8 cellular contexts compared by ENCODE assay signal in the genomic region with DNA sequence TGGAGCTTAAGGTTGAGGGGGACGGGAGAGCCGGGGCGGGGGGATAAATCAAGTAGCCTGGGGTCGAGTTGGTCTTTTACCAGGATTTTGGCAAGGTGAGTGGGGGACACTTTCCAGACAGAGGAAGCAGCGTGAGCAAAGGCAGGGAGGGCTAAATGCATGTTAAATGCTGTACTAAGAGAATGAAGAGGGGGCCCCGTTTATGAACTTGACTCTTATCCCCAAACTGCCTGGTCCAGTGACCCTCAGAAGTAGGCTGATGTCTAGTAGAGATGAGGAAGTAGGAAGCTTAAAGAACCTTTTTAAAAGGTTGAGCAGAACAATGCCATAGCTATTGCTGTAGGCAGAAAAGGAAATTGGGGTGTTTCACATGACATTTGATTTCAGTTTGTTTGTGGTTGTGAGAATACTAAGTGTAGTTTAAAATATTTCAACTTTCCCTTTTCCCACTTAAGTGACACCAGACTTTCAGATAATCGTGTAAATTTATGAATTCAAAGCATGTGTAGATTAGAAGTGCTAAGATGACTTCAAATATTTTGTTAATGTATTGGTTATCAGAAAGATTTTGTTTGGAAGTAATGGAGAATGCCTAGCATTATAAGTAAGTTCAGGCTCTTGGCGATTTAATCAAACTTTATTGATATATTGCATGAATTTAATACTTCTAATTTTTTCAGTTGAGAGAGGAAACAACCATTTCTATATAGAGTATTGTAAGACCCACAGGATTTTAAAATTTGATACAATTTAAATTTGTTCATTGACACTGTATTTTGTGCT. TPM values are rescaled to one million over a fixed set of nuclear protein-coding genes. Genes with fewer than 3 reads are reported as not detected.
A peak's percentile ranks its signal among the peaks of the same experiment; 100 is the strongest.
DNase-seq lines count a peak whose midpoint lies in the region; ATAC-seq and TF ChIP-seq lines count a peak whose summit lies in the region.

No MANE protein-coding gene starts in this region.

- H3K27me3 Mint-ChIP-seq in activated T-cell treated with anti-CD3 and anti-CD28 coated beads, Interleukin-2, amount 50 U/mL, for 24 hours, result no peaks in the 10 kb centered on the region

- CTCF ChIA-PET in RWPE1 (lab: Yijun Ruan, JAX), result interaction anchor here (0.6 to 1.2 kb wide), 2 partner anchors 114 to 124 kb away, joined by 3 to 4 read pairs; no protein-coding TSS in a partner anchor

- peak overlapping the region; percentile 97 for H3K4me3 Mint-ChIP-seq in activated T-cell treated with anti-CD3 and anti-CD28 coated beads, Interleukin-2, amount 50 U/mL, for 24 hours

- DNase-seq in activated T-cell treated with anti-CD3 and anti-CD28 coated beads, Interleukin-2, amount 50 U/mL, for 24 hours, result peak; percentile 43
- no peak for DNase-seq in activated T-cell treated with anti-CD3 and anti-CD28 coated beads for 4 hours
- peak; percentile 6 for DNase-seq in RWPE1 (ENCODE audit: low spot score)
- peak; percentile 24 for DNase-seq in choroid plexus epithelial cell (ENCODE audit: low read depth)
- peak in 2 of 3 donors; percentile 40 to 43 for DNase-seq in mucosa of descending colon
- no peak for DNase-seq in activated gamma-delta T cell (lab: John Stamatoyannopoulos, UW)
- DNase-seq in NCI-H2081 treated with DMSO at 0.1 percent for 48 hours (lab: John Stamatoyannopoulos, UW), result no peak

- no peaks in the 10 kb centered on the region for H3K9me3 ChIP-seq in mucosa of descending colon

- TF ChIP-seq CTCF in RWPE1 (conservative IDR thresholded peaks at IDR 0.05; ENCODE audit: low read depth), result no peak
- no peak for TF ChIP-seq CTCF in choroid plexus epithelial cell (conservative IDR thresholded peaks at IDR 0.05; ENCODE audit: low read depth, low read length)
- no peak for TF ChIP-seq CTCF in mucosa of descending colon (IDR thresholded peaks at IDR 0.05)

- peaks cover 44% of the 10 kb centered on the region for H3K4me1 Mint-ChIP-seq in activated T-cell treated with anti-CD3 and anti-CD28 coated beads, Interleukin-2, amount 50 U/mL, for 24 hours (ENCODE audit: low read depth)

- peak overlapping the region; percentile 93 for H3K27ac ChIP-seq in RWPE1

- peak overlapping the region; percentile 96 for H3K27ac Mint-ChIP-seq in activated T-cell treated with anti-CD3 and anti-CD28 coated beads, Interleukin-2, amount 50 U/mL, for 24 hours

- POLR2A ChIA-PET in RWPE1 (lab: Yijun Ruan, JAX; ENCODE audit: low non-redundant PET), result interaction anchor here (0.6 kb wide), 1 partner anchor 79 kb away, joined by 8 read pairs; no protein-coding TSS in a partner anchor

- H3K4me1 ChIP-seq in mucosa of descending colon (ENCODE audit: low read depth), result peaks cover 19% of the 10 kb centered on the region

- ATAC-seq in HG02759 (IDR thresholded peaks at IDR 0.05; ENCODE audit: unreplicated experiment) (peak; percentile 15), mucosa of descending colon (peak; percentile 7)

- H3K36me3 ChIP-seq in mucosa of descending colon (ENCODE audit: low read depth), result no peaks in the 10 kb centered on the region

- no peaks in the 10 kb centered on the region for H3K9me3 Mint-ChIP-seq in activated T-cell treated with anti-CD3 and anti-CD28 coated beads, Interleukin-2, amount 50 U/mL, for 24 hours

- intact Hi-C loops in mucosa of descending colon (cut with DNase I, micrococcal nuclease), result no loop called here

- H3K36me3 Mint-ChIP-seq in activated T-cell treated with anti-CD3 and anti-CD28 coated beads, Interleukin-2, amount 50 U/mL, for 24 hours (ENCODE audit: low read depth), result peaks cover 53% of the 10 kb centered on the region

- peak overlapping the region; percentile 90 for H3K4me3 ChIP-seq in choroid plexus epithelial cell (ENCODE audit: low read depth, low read length)
- H3K4me3 ChIP-seq in mucosa of descending colon, result no peak overlapping the region

RNA-seq across cellular contexts. Expression of gene REL, which starts 1.8 kb away (rescaled TPM):
- total RNA-seq in mucosa of descending colon, result 10 to 100 TPM; 17.4 to 20.5 (median 18.1) TPM

Comparison
In these comparisons a context has a peak if more than half of its experiments do, and no peak if none do; other contexts are left out.
1. DNase-seq: peak in activated T-cell treated with anti-CD3 and anti-CD28 coated beads, Interleukin-2, amount 50 U/mL, for 24 hours (single experiment), RWPE1 (single experiment), choroid plexus epithelial cell (single experiment) and mucosa of descending colon (2 of 3); none in activated T-cell treated with anti-CD3 and anti-CD28 coated beads for 4 hours (single experiment), activated gamma-delta T cell (single experiment) and NCI-H2081 treated with DMSO at 0.1 percent for 48 hours (single experiment).